10 cellular contexts compared by ENCODE assay signal in genomic region chr11:119721129-119722120, GRCh38. TPM values are rescaled to one million over a fixed set of nuclear protein-coding genes. Genes with fewer than 3 reads are reported as not detected.
DNase-seq lines count a peak whose midpoint lies in the region; ATAC-seq and TF ChIP-seq lines count a peak whose summit lies in the region.
"Had no signal": no experiment of that assay in that cellular context is flagged by ENCODE, and none has a peak within 500 bp of the region (broad histone marks: within the 10 kb centered on the region; RNA-seq: fewer than 3 reads in every experiment).

No MANE protein-coding gene starts in this region.

- H3K27ac ChIP-seq in foreskin keratinocyte (no peak overlapping the region), suprapubic skin (peak overlapping the region; percentile 67)

- ATAC-seq in foreskin keratinocyte (peak; percentile 51), T-cell (replicated peaks in 1 of 4) (no peak)

- no peaks in the 10 kb centered on the region for H3K9me3 Mint-ChIP-seq in T-cell
- H3K9me3 Mint-ChIP-seq: CD4-positive, CD25-positive, alpha-beta regulatory T cell; IgD-negative memory B cell had no signal

- no peak overlapping the region for H3K4me3 ChIP-seq in suprapubic skin

- TF ChIP-seq POLR2A in suprapubic skin (IDR thresholded peaks at IDR 0.05) = no peak

- peak; percentile 63 for TF ChIP-seq CTCF in foreskin keratinocyte (conservative IDR thresholded peaks at IDR 0.05)
- TF ChIP-seq CTCF in suprapubic skin (IDR thresholded peaks at IDR 0.05) = peak in 1 of 2 donors; percentile 50

- peaks cover 0 to 8% (median 4%) of the 10 kb centered on the region in 3 donors for H3K4me1 Mint-ChIP-seq in T-cell

- H3K36me3 ChIP-seq in suprapubic skin = no peaks in the 10 kb centered on the region

- 50% methylated on average over 12 of the region's 13 CpGs for WGBS in suprapubic skin

- POLR2A ChIA-PET in T-cell (lab: Charles Lee) = no interaction called here

- H3K9me3 ChIP-seq in suprapubic skin = no peaks in the 10 kb centered on the region

- no peak overlapping the region for H3K4me3 Mint-ChIP-seq in T-cell
- H3K4me3 Mint-ChIP-seq: CD4-positive, CD25-positive, alpha-beta regulatory T cell; IgD-negative memory B cell had no signal

- H3K27ac Mint-ChIP-seq in T-cell = no peak overlapping the region
- H3K27ac Mint-ChIP-seq: CD4-positive, CD25-positive, alpha-beta regulatory T cell; IgD-negative memory B cell had no signal

- peak; percentile 11 to 38 for DNase-seq in NCI-H2081 (lab: John Stamatoyannopoulos, UW)
- no peak for DNase-seq in NCI-H2081 treated with DMSO at 0.1 percent for 48 hours (lab: John Stamatoyannopoulos, UW)
- peak; percentile 60 for DNase-seq in RPMI8226
- DNase-seq in foreskin keratinocyte = no peak
- no peak for DNase-seq in suprapubic skin (ENCODE audit: low spot score in 2 of 2)
- no peak for DNase-seq in activated T-cell treated with anti-CD3 and anti-CD28 coated beads, Interleukin-2, amount 50 U/mL, for 48 hours
- no peak for DNase-seq in T-cell
- DNase-seq in activated CD8-positive, alpha-beta memory T cell treated with anti-CD3 and anti-CD28 coated beads, Interleukin-2, amount 50 U/mL, for 48 hours = no peak
- DNase-seq: CD4-positive, CD25-positive, alpha-beta regulatory T cell had no signal

- CTCF ChIA-PET in T-cell (lab: Charles Lee) = interaction anchor here (0.6 to 1.0 kb wide), 2 partner anchors 8 to 28 kb away, joined by 3 read pairs; partner anchors contain the start of gene NECTIN1 (in 1 of the 2)

- H3K36me3 Mint-ChIP-seq in T-cell = no peaks in the 10 kb centered on the region
- H3K36me3 Mint-ChIP-seq: CD4-positive, CD25-positive, alpha-beta regulatory T cell had no signal

- H3K4me1 ChIP-seq in foreskin keratinocyte = peaks cover 23% of the 10 kb centered on the region
- H3K4me1 ChIP-seq in suprapubic skin = peaks cover 81% of the 10 kb centered on the region

- no peaks in the 10 kb centered on the region for H3K27me3 ChIP-seq in foreskin keratinocyte
- no peaks in the 10 kb centered on the region for H3K27me3 ChIP-seq in suprapubic skin

- H3K27me3 Mint-ChIP-seq in T-cell = peaks cover 4 to 14% of the 10 kb centered on the region in 2 donors

- TF ChIP-seq EP300 in suprapubic skin (IDR thresholded peaks at IDR 0.05) = no peak

RNA-seq across cellular contexts. Expression of gene NECTIN1, which starts 7.6 kb away (rescaled TPM):
- total RNA-seq in foreskin keratinocyte (45.0 and 49.6 TPM in 2 replicates), suprapubic skin (100 to 1,000 TPM; 112 to 176 (median 164) TPM), T-cell (1 to 10 TPM; 1.8 to 3.5 (median 3.1) TPM)
- 28.6 and 33.1 TPM in 2 replicates for polyA plus RNA-seq in foreskin keratinocyte

Comparison
In these comparisons a context has a peak if more than half of its experiments do, and no peak if none do; other contexts are left out.
1. DNase-seq: peak in NCI-H2081 (2 of 2) and RPMI8226 (single experiment); none in NCI-H2081 treated with DMSO at 0.1 percent for 48 hours (single experiment), foreskin keratinocyte (0 of 2), suprapubic skin (0 of 2), activated T-cell treated with anti-CD3 and anti-CD28 coated beads, Interleukin-2, amount 50 U/mL, for 48 hours (0 of 2), T-cell (0 of 34) and activated CD8-positive, alpha-beta memory T cell treated with anti-CD3 and anti-CD28 coated beads, Interleukin-2, amount 50 U/mL, for 48 hours (single experiment).
2. RNA of gene NECTIN1, which starts 7.6 kb away (total RNA-seq): 112 to 176 TPM in suprapubic skin and 45.0 to 49.6 TPM in foreskin keratinocyte; 1.8 to 3.5 TPM in T-cell; every median in the first group is over 10 times any median in the second.